ENCODE assay signal across 18 cellular contexts in the genomic region with DNA sequence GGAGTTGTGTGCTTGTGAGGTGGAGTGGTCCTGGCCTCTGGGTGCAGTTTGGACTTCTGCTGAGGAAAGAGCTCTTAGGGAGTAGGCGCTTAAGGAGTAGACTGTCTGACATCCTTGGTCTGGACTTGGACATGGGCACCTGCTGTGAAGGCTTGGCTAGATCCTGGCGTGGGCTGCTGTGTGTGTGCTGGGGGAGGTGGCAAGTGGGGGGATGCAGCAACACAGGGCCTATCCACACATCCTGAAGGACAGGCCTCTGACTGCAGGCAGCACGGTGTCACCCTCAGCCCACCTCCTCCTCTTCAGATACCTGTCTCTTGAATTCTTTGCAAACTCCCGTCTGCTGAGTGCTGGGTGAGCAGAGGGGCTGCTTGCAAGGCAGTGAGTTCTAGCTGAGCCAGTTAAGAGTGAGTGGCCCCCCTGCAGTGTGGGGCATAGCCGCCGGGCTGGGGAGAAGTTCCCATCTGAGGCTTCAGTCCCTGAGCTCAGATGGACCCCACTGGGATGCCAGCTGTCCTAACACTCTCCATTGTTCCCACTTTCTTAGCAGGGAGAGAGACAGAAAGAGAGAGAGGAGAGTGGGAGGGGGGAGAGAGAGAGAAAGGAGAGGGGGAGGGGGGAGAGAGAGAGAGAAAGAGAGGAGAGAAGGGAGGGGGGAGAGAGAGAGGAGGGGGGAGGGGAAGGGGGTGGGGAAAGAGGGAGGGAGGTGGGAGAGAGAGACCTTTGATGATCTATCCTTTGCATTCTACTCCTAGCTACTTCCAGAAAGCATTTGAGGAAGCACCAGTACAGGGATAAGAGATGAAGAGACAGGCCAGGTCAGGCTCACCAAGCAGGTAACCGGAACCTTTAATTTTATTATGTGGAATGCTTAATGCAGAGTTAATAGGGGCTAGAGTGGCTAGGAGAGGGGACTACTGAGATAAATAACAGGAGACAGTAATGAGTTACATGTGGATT. TPM values are rescaled to one million over a fixed set of nuclear protein-coding genes. Genes with fewer than 3 reads are reported as not detected.
DNase-seq lines count a peak whose midpoint lies in the region; ATAC-seq and TF ChIP-seq lines count a peak whose summit lies in the region.
"Had no signal": no experiment of that assay in that cellular context is flagged by ENCODE, and none has a peak within 500 bp of the region (broad histone marks: within the 10 kb centered on the region; RNA-seq: fewer than 3 reads in every experiment).

No MANE protein-coding gene starts in this region.

- no peaks in the 10 kb centered on the region for H3K23me2 ChIP-seq in H9 (ENCODE audit: insufficient read length, low read depth, low read length, poor library complexity, severe bottlenecking)

- TF ChIP-seq CTCF in A673 (conservative IDR thresholded peaks at IDR 0.05; ENCODE audit: low read depth, low read length) (no peak), H9 (conservative IDR thresholded peaks at IDR 0.05) (no peak), WTC11 (IDR thresholded peaks at IDR 0.05) (no peak)

- no peak overlapping the region for H3T11ph ChIP-seq in H9 (ENCODE audit: low read length)

- H2BK20ac ChIP-seq in H9 (ENCODE audit: low read depth, low read length, poor library complexity, severe bottlenecking): no peak overlapping the region

- peak; percentile 71 for ATAC-seq in WTC11
- ATAC-seq in activated CD8-positive, alpha-beta memory T cell treated with anti-CD3 and anti-CD28 coated beads, Interleukin-2, amount 10 ng/mL, durations not matched to agents 7 days and 5 days: no peak
- ATAC-seq: left lobe of liver had no signal

- no peak overlapping the region for H3K4ac ChIP-seq in H9 (ENCODE audit: low read depth, low read length)

- H3K14ac ChIP-seq in H9 (ENCODE audit: insufficient read depth, low read length): no peak overlapping the region

- POLR2A ChIA-PET in A673 (lab: Charles Lee; ENCODE audit: low non-redundant PET): interaction anchor here (0.6 to 1.0 kb wide), 2 partner anchors 15 to 314 kb away, joined by 3 read pairs; no protein-coding TSS in a partner anchor
- POLR2A ChIA-PET in WTC11 (lab: Charles Lee): interaction anchor here (0.6 to 1.6 kb wide), 3 partner anchors 62 to 277 kb away, joined by 3 to 5 read pairs (median 4); no protein-coding TSS in a partner anchor

- H3K4me1 ChIP-seq in A673 (ENCODE audit: insufficient read depth, low read length, poor library complexity, severe bottlenecking): peaks cover 10% of the 10 kb centered on the region
- no peaks in the 10 kb centered on the region; the same call in 1 of the 2 replicates for H3K4me1 ChIP-seq in H9 (ENCODE audit: insufficient read depth, low read length)

- H3K23ac ChIP-seq in H9 (ENCODE audit: insufficient read length, low read depth, low read length): no peak overlapping the region

- H3K4me3 ChIP-seq in A673 (ENCODE audit: low read depth, low read length, poor library complexity, severe bottlenecking): no peak overlapping the region

- H2AFZ ChIP-seq in H9 (ENCODE audit: low read length): no peak overlapping the region

- no peak overlapping the region for H2AK5ac ChIP-seq in H9 (ENCODE audit: insufficient read length, low read length)

- H3K27ac ChIP-seq in A673 (ENCODE audit: low read depth, low read length, poor library complexity, severe bottlenecking) (no peak overlapping the region), H9 (ENCODE audit: insufficient read length, low read depth, low read length) (no peak overlapping the region)

- no CpG with 5 or more reads among the region's 7 CpGs for WGBS in H9 (ENCODE audit: extremely low coverage, insufficient read length, low lambda C conversion rate)

- H3K9ac ChIP-seq in H9 (ENCODE audit: extremely low read depth, insufficient read length, low read length): no peak overlapping the region

- H3K4me3 Mint-ChIP-seq in H9 (peak overlapping the region; percentile 30 to 68; a peak in 4 of 5 replicates), WTC11 (peak overlapping the region; percentile 40)
- no peak overlapping the region for H3K4me3 Mint-ChIP-seq in activated CD8-positive, alpha-beta memory T cell treated with anti-CD3 and anti-CD28 coated beads, Interleukin-2, amount 10 ng/mL, durations not matched to agents 7 days and 5 days
- H3K4me3 Mint-ChIP-seq: central memory CD8-positive, alpha-beta T cell; IgD-negative memory B cell had no signal

- H3K4me1 Mint-ChIP-seq in H9 (peaks cover 30 to 51% of the 10 kb centered on the region in 2 experiments), WTC11 (peaks cover 25% of the 10 kb centered on the region)
- no peaks in the 10 kb centered on the region for H3K4me1 Mint-ChIP-seq in activated CD8-positive, alpha-beta memory T cell treated with anti-CD3 and anti-CD28 coated beads, Interleukin-2, amount 10 ng/mL, durations not matched to agents 7 days and 5 days
- H3K4me1 Mint-ChIP-seq: IgD-negative memory B cell had no signal

- BruUV-seq in A673 (replicated peaks; lab: Mats Ljungman, UMichigan): no TSS peak

- intact Hi-C loops in A673 (cut with micrococcal nuclease; ENCODE audit: unreplicated experiment): no loop called here

- H2BK5ac ChIP-seq in H9 (ENCODE audit: insufficient read length, low read length): no peak overlapping the region

- H4K20me1 ChIP-seq in H9 (ENCODE audit: control insufficient read depth, insufficient read depth, insufficient read length): peaks cover 3% of the 10 kb centered on the region

- H3K27me3 Mint-ChIP-seq in H9 (ENCODE audit: low read depth) (no peaks in the 10 kb centered on the region; the same call in 1 of the 2 replicates), WTC11 (ENCODE audit: low read depth) (no peaks in the 10 kb centered on the region)
- H3K27me3 Mint-ChIP-seq in activated CD8-positive, alpha-beta memory T cell treated with anti-CD3 and anti-CD28 coated beads, Interleukin-2, amount 10 ng/mL, durations not matched to agents 7 days and 5 days: no peaks in the 10 kb centered on the region
- H3K27me3 Mint-ChIP-seq: central memory CD8-positive, alpha-beta T cell; IgD-negative memory B cell had no signal

- H3K4me2 ChIP-seq in H9 (ENCODE audit: insufficient read depth, insufficient read length, low read length): peak overlapping the region; percentile 3

- H3K79me2 ChIP-seq in H9 (ENCODE audit: insufficient read depth, low read length): no peaks in the 10 kb centered on the region

- peak overlapping the region; percentile 77 to 89 (median 80); a peak in 6 of 7 replicates for H3K27ac Mint-ChIP-seq in H9
- peak overlapping the region; percentile 62 for H3K27ac Mint-ChIP-seq in WTC11
- H3K27ac Mint-ChIP-seq in activated CD8-positive, alpha-beta memory T cell treated with anti-CD3 and anti-CD28 coated beads, Interleukin-2, amount 10 ng/mL, durations not matched to agents 7 days and 5 days: no peak overlapping the region

- H4K5ac ChIP-seq in H9 (ENCODE audit: insufficient read length, low read depth, low read length): no peak overlapping the region

- H4K8ac ChIP-seq in H9 (replicated peaks; ENCODE audit: insufficient read length, low read depth, low read length): no peak overlapping the region

- H3K56ac ChIP-seq in H9 (ENCODE audit: insufficient read length, low read depth, low read length): no peak overlapping the region

- no peak overlapping the region for H4K91ac ChIP-seq in H9 (ENCODE audit: insufficient read length, low read depth, low read length)

- H3K79me1 ChIP-seq in H9 (ENCODE audit: insufficient read depth, low read depth, low read length, poor library complexity, severe bottlenecking): no peaks in the 10 kb centered on the region

- no peak overlapping the region for H3K18ac ChIP-seq in H9 (ENCODE audit: insufficient read length, low read depth, low read length)

- peaks cover 13 to 50% (median 43%) of the 10 kb centered on the region in 3 experiments; a peak in 6 of 7 replicates for H3K36me3 Mint-ChIP-seq in H9 (ENCODE audit: insufficient read depth in 1 of 3, low read depth in 3 of 3)
- peaks cover 37% of the 10 kb centered on the region for H3K36me3 Mint-ChIP-seq in WTC11
- H3K36me3 Mint-ChIP-seq in activated CD8-positive, alpha-beta memory T cell treated with anti-CD3 and anti-CD28 coated beads, Interleukin-2, amount 10 ng/mL, durations not matched to agents 7 days and 5 days: peaks cover 2% of the 10 kb centered on the region

- CTCF ChIA-PET in A673 (lab: Charles Lee): no interaction called here
- CTCF ChIA-PET in WTC11 (lab: Charles Lee): interaction anchor here (0.5 to 3.8 kb wide), 17 partner anchors 11 to 328 kb away, joined by 3 to 25 read pairs (median 3); a partner anchor contains a TSS
- CTCF ChIA-PET in activated CD8-positive, alpha-beta memory T cell treated with anti-CD3 and anti-CD28 coated beads, Interleukin-2, amount 10 ng/mL, durations not matched to agents 7 days and 5 days (lab: Charles Lee): interaction anchor here (1.9 kb wide), 1 partner anchor 109 kb away, joined by 5 read pairs; no protein-coding TSS in a partner anchor

- H3K36me3 ChIP-seq in A673 (ENCODE audit: insufficient read depth, low read length, poor library complexity, severe bottlenecking): peaks cover 13% of the 10 kb centered on the region

- H3K9me3 ChIP-seq in A673 (ENCODE audit: low read depth, low read length, poor library complexity, severe bottlenecking) (no peaks in the 10 kb centered on the region), H9 (ENCODE audit: control insufficient read depth, low read depth, low read length) (no peaks in the 10 kb centered on the region)

- no peak overlapping the region for H2BK120ac ChIP-seq in H9 (ENCODE audit: low read depth, low read length, poor library complexity, severe bottlenecking)

- H3K9me3 Mint-ChIP-seq in H9: 0 out of 5 replicates have a peak, but pooled peaks cover 0 to 3% of the 10 kb centered on the region in 2 experiments
- H3K9me3 Mint-ChIP-seq in WTC11: peaks cover 5% of the 10 kb centered on the region; the same call in 1 of the 2 replicates
- no peaks in the 10 kb centered on the region for H3K9me3 Mint-ChIP-seq in activated CD8-positive, alpha-beta memory T cell treated with anti-CD3 and anti-CD28 coated beads, Interleukin-2, amount 10 ng/mL, durations not matched to agents 7 days and 5 days (ENCODE audit: low read depth)
- H3K9me3 Mint-ChIP-seq: central memory CD8-positive, alpha-beta T cell; IgD-negative memory B cell had no signal

- DNase-seq in A673 (ENCODE audit: low spot score) (peak; percentile 23), H9 (peak; percentile 79), WTC11 (ENCODE audit: low spot score) (peak; percentile 65), iPS-NIHi7 (ENCODE audit: extremely low spot score) (peak; percentile 58), H4 (ENCODE audit: low spot score) (no peak), SHP77 (lab: John Stamatoyannopoulos, UW) (no peak)
- DNase-seq in activated CD4-positive, CD25-positive, alpha-beta regulatory T cell (lab: John Stamatoyannopoulos, UW): no peak
- no peak for DNase-seq in activated CD8-positive, alpha-beta memory T cell treated with anti-CD3 and anti-CD28 coated beads, Interleukin-2, amount 10 ng/mL, durations not matched to agents 7 days and 5 days
- DNase-seq: activated CD4-positive, alpha-beta T cell treated with anti-CD3 and anti-CD28 coated beads, Interleukin-2, amount 50 U/mL, for 4 hours; AML-193; NCI-H2081 treated with DMSO at 0.1 percent for 48 hours; stimulated activated CD4-positive, alpha-beta T cell treated with anti-CD3 and anti-CD28 coated beads, Interleukin-2, amount 100 ng/mL, for 24 hours had no signal

- H2BK15ac ChIP-seq in H9 (ENCODE audit: low read depth, low read length): no peak overlapping the region

- no peaks in the 10 kb centered on the region for H3K27me3 ChIP-seq in A673 (replicated peaks; ENCODE audit: insufficient read depth, low read depth, low read length, poor library complexity)
- H3K27me3 ChIP-seq in H9 (ENCODE audit: insufficient read depth, low read length): no peaks in the 10 kb centered on the region

- H2BK12ac ChIP-seq in H9 (ENCODE audit: insufficient read length, low read depth, low read length): no peak overlapping the region

RNA-seq across cellular contexts. Expression of a gene that starts 12.6 kb away (rescaled TPM):
- total RNA-seq in A673 (2021): not detected in 2 replicates
- total RNA-seq in H9 (2021): 2.1 and 2.4 TPM in 2 replicates
- 2.7 to 3.6 TPM (median 3.0 TPM) in 3 replicates for total RNA-seq in WTC11 (2021)
- total RNA-seq in H4 (2014; rRNA removed; shearing (Covaris generic)): not detected in 2 replicates
- not detected for total RNA-seq in activated CD8-positive, alpha-beta memory T cell treated with anti-CD3 and anti-CD28 coated beads, Interleukin-2, amount 10 ng/mL, durations not matched to agents 7 days and 5 days
- total RNA-seq: G401, osteocyte had no signal

RNA-seq across cellular contexts. Expression of a gene that starts 18.3 kb away (rescaled TPM):
- total RNA-seq in A673 (2021) (150 and 162 TPM in 2 replicates), H9 (2021) (141 and 147 TPM in 2 replicates), WTC11 (2021) (128 to 138 TPM (median 132 TPM) in 3 replicates)
- total RNA-seq in H4 (2014; rRNA removed; shearing (Covaris generic)): 145 and 155 TPM in 2 replicates
- total RNA-seq in activated CD8-positive, alpha-beta memory T cell treated with anti-CD3 and anti-CD28 coated beads, Interleukin-2, amount 10 ng/mL, durations not matched to agents 7 days and 5 days: 10 to 100 TPM; 77.4 to 81.0 TPM

RNA-seq across cellular contexts. Expression of a gene that starts 18.4 kb away (rescaled TPM):
- 0.64 and 0.66 TPM in 2 replicates for total RNA-seq in A673 (2021)
- total RNA-seq in H9 (2021): 0.55 and 0.57 TPM in 2 replicates
- 0.16 to 0.96 TPM (median 0.72 TPM) in 3 replicates for total RNA-seq in WTC11 (2021)
- total RNA-seq in H4 (2014; rRNA removed; shearing (Covaris generic)): 0.41 and 1.1 TPM in 2 replicates
- total RNA-seq in activated CD8-positive, alpha-beta memory T cell treated with anti-CD3 and anti-CD28 coated beads, Interleukin-2, amount 10 ng/mL, durations not matched to agents 7 days and 5 days: under 1 TPM in 1 of 2 experiments, not detected in 1; 0.21 TPM
- total RNA-seq: G401, mucosa of gallbladder, osteocyte had no signal

Comparison
In these comparisons a context has a peak if more than half of its experiments do, and no peak if none do; other contexts are left out.
1. DNase-seq: peak in A673 (single experiment), H9 (single experiment), WTC11 (single experiment) and iPS-NIHi7 (single experiment); none in H4 (single experiment), activated CD4-positive, CD25-positive, alpha-beta regulatory T cell (0 of 4), SHP77 (0 of 2) and activated CD8-positive, alpha-beta memory T cell treated with anti-CD3 and anti-CD28 coated beads, Interleukin-2, amount 10 ng/mL, durations not matched to agents 7 days and 5 days (single experiment).